ENCODE assay signal across 18 cellular contexts in the genomic region with DNA sequence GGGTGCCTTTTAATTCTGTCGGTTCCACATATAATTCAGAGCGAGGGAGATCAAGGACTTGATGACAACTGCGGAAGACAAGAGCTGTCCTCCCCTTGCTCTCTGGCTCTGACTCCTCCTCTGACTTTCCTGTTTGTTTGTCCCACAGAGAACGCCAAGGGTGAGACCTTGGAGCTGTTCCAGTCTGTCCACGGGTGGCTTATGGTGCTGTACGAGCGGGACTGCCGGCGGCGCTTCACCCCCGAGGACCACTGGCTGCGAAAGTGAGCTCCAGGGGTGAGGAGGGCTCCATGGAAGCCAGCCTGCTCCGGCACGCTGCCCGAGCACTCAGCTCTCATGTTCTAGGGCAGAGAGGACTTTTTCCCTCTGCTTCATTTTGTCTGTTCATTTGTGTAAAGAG. TPM values are rescaled to one million over a fixed set of nuclear protein-coding genes. Genes with fewer than 3 reads are reported as not detected.
A peak's percentile ranks its signal among the peaks of the same experiment; 100 is the strongest.
DNase-seq lines count a peak whose midpoint lies in the region; ATAC-seq, FAIRE-seq and TF ChIP-seq lines count a peak whose summit lies in the region.
"Had no signal": no experiment of that assay in that cellular context is flagged by ENCODE, and none has a peak within 500 bp of the region (broad histone marks: within the 10 kb centered on the region; RNA-seq: fewer than 3 reads in every experiment).

No MANE protein-coding gene starts in this region.

- CTCF ChIA-PET in HepG2 (lab: Yijun Ruan, JAX; ENCODE audit: low intra/inter-chr PET ratio, low total read pairs) = no interaction called here

- no peak for FAIRE-seq in HepG2 (lab: Jason Lieb, UNC)
- no peak for FAIRE-seq in small intestine (lab: Jason Lieb, UNC)
- FAIRE-seq: D721Med had no signal

- TF ChIP-seq CTCF in liver (IDR thresholded peaks at IDR 0.05; ENCODE audit: low read depth, low read length, missing input control) (no peak), HepG2 (CRISPR knock-in tag; IDR thresholded peaks at IDR 0.05) (no peak)

- TF ChIP-seq EP300 in HepG2 (IDR thresholded peaks at IDR 0.05; ENCODE audit: low read depth in 2 of 2, low read length in 2 of 2) = no peak
- no peak for TF ChIP-seq EP300 in HepG2 (CRISPR knock-in tag; IDR thresholded peaks at IDR 0.05; ENCODE audit: borderline replicate concordance)

- intact Hi-C loops in HepG2 (cut with micrococcal nuclease; ENCODE audit: unreplicated experiment) = no loop called here
- intact Hi-C loops in left ventricle myocardium superior (cut with micrococcal nuclease) = no loop called here

- H3K4me3 ChIP-seq in liver (ENCODE audit: low read depth in 1 of 3, low read length in 3 of 3) = no peak overlapping the region
- H3K4me3 ChIP-seq in HepG2 (replicated peaks in 1 of 3; ENCODE audit: insufficient read depth in 1 of 3, low read depth in 2 of 3, low read length in 3 of 3) = no peak overlapping the region
- no peak overlapping the region for H3K4me3 ChIP-seq in small intestine (ENCODE audit: low read depth in 1 of 2, low read length in 2 of 2)
- H3K4me3 ChIP-seq: GM23338 had no signal

- H3K27ac ChIP-seq in liver (ENCODE audit: low read depth in 1 of 2, low read length in 2 of 2) (no peak overlapping the region), HepG2 (ENCODE audit: extremely low read length, insufficient read depth, low read length) (no peak overlapping the region), small intestine (ENCODE audit: low read depth in 1 of 2, low read length in 1 of 2) (no peak overlapping the region)
- H3K27ac ChIP-seq: HL-60 had no signal

- no peaks in the 10 kb centered on the region for H3K9me3 ChIP-seq in liver (ENCODE audit: control insufficient read depth in 4 of 4, low read length in 3 of 4)
- H3K9me3 ChIP-seq in HepG2 (ENCODE audit: low read length) = no peaks in the 10 kb centered on the region
- no peaks in the 10 kb centered on the region for H3K9me3 ChIP-seq in small intestine (ENCODE audit: control insufficient read depth, low read depth)
- H3K9me3 ChIP-seq: SK-N-SH had no signal

- no TSS peak for BruUV-seq in HepG2 (replicated peaks; lab: Mats Ljungman, UMichigan)

- WGBS in liver = 88% methylated on average over 15 of the region's 15 CpGs
- 98% methylated on average over 6 of the region's 15 CpGs for WGBS in HepG2 (ENCODE audit: low lambda C conversion rate)
- 90 to 93% (median 92%) methylated on average over 15 of the region's 15 CpGs for WGBS in small intestine, 3 donors

- in situ Hi-C loops in HepG2 (cut with HindIII; ENCODE audit: extremely low pct_ligation_motif_present, low pct_unique_long_range_greater_than_20kb) = no loop called here

- no peaks in the 10 kb centered on the region for H3K79me2 ChIP-seq in HepG2 (ENCODE audit: insufficient read depth, low read length)

- H3K4me1 ChIP-seq in liver (ENCODE audit: control insufficient read depth in 4 of 4, insufficient read depth in 4 of 4, low read length in 3 of 4) = no peaks in the 10 kb centered on the region
- H3K4me1 ChIP-seq in HepG2 (ENCODE audit: insufficient read depth, low read length) = no peaks in the 10 kb centered on the region
- no peaks in the 10 kb centered on the region for H3K4me1 ChIP-seq in small intestine (ENCODE audit: control insufficient read depth in 2 of 2, insufficient read depth in 1 of 2, low read depth in 1 of 2, low read length in 1 of 2)

- H3K9ac ChIP-seq in liver (ENCODE audit: low read depth in 1 of 2, low read length in 2 of 2) (no peak overlapping the region), HepG2 (ENCODE audit: insufficient read depth, low read depth, low read length) (no peak overlapping the region)
- H3K9ac ChIP-seq: SK-N-SH had no signal

- no peak for TF ChIP-seq POLR2A in HepG2 (IDR thresholded peaks at IDR 0.05; ENCODE audit: insufficient read depth in 1 of 2, low read depth in 2 of 2, low read length in 2 of 2)

- ATAC-seq in HepG2 (no peak), left ventricle myocardium superior (peak; percentile 79)
- ATAC-seq: GM23338, PC-3 had no signal

- no peak overlapping the region for H2AFZ ChIP-seq in HepG2 (ENCODE audit: low read length)
- H2AFZ ChIP-seq: GM23338 had no signal

- H4K20me1 ChIP-seq in HepG2 (ENCODE audit: insufficient read depth, low read length) = no peaks in the 10 kb centered on the region

- TF ChIP-seq RAD21 in liver (IDR thresholded peaks at IDR 0.05) (no peak), HepG2 (CRISPR knock-in tag; IDR thresholded peaks at IDR 0.05) (no peak)

- H3K27me3 ChIP-seq in liver (ENCODE audit: control insufficient read depth in 4 of 4, insufficient read depth in 4 of 4, low read length in 3 of 4) (no peaks in the 10 kb centered on the region), HepG2 (ENCODE audit: control insufficient read depth in 1 of 2, insufficient read depth in 2 of 2, low read length in 2 of 2) (no peaks in the 10 kb centered on the region), small intestine (ENCODE audit: control insufficient read depth in 2 of 2, insufficient read depth in 2 of 2, low read length in 2 of 2) (no peaks in the 10 kb centered on the region)

- no peak overlapping the region for H3K4me2 ChIP-seq in HepG2 (ENCODE audit: low read depth, low read length)
- H3K4me2 ChIP-seq: GM23338, SK-N-SH had no signal

- POLR2A ChIA-PET in HepG2 (lab: Yijun Ruan, JAX) = no interaction called here

- H3K36me3 ChIP-seq in liver (ENCODE audit: control insufficient read depth in 4 of 4, insufficient read depth in 3 of 4, low read depth in 1 of 4, low read length in 3 of 4) (peaks cover 13 to 88% (median 66%) of the 10 kb centered on the region in 4 donors), HepG2 (replicated peaks in 1 of 2; ENCODE audit: control insufficient read depth in 1 of 2, insufficient read depth in 2 of 2, low read length in 2 of 2) (peaks cover 24 to 67% of the 10 kb centered on the region in 2 experiments; a peak in 4 of 5 replicates), small intestine (ENCODE audit: control insufficient read depth in 2 of 2, insufficient read depth in 2 of 2, low read length in 2 of 2) (peaks cover 11 to 20% of the 10 kb centered on the region in 2 donors)

- DNase-seq in HepG2 (ENCODE audit: low spot score) (no peak), NCI-H345 treated with DMSO at 0.1 percent for 48 hours (lab: John Stamatoyannopoulos, UW; ENCODE audit: unreplicated experiment) (peak; percentile 67), left ventricle myocardium superior (peak; percentile 50), small intestine (no peak), NCI-H1092 treated with DMSO at 0.1 percent for 48 hours (lab: John Stamatoyannopoulos, UW) (no peak)
- no peak for DNase-seq in stimulated activated CD4-positive, alpha-beta T cell treated with anti-CD3 and anti-CD28 coated beads, Interleukin-1b, Interleukin-23, amount 100 ng/mL, for 48 hours
- DNase-seq: ACHN; CD4-positive, alpha-beta T cell; GF-D8; KBM-7; NCI-H524; PC-3; SK-N-SH; T-helper 1 cell had no signal

RNA-seq across cellular contexts. Expression of a gene that starts 32.8 kb away (rescaled TPM):
- total RNA-seq in liver = 10 to 100 TPM; 29.1 to 43.4 TPM
- polyA plus RNA-seq in liver = 10 to 100 TPM in 1 of 2 donors, 1 to 10 TPM in 1; 9.3 to 19.1 TPM
- 25.3 and 31.5 TPM in 2 replicates for total RNA-seq in HepG2 (2016; rRNA removed; fragmentation: Illumina TruSeq; extraction: Trizol)
- total RNA-seq in HepG2 (2016; cell fraction: cytosol; rRNA removed; fragmentation: Illumina TruSeq; extraction: Trizol; ENCODE audit: low read depth) = 30.2 and 32.0 TPM in 2 replicates
- 26.5 and 33.2 TPM in 2 replicates for total RNA-seq in HepG2 (2016; cell fraction: insoluble cytoplasmic fraction; rRNA removed; fragmentation: Illumina TruSeq; extraction: Trizol)
- 41.9 and 47.4 TPM in 2 replicates for total RNA-seq in HepG2 (2016; cell fraction: membrane; rRNA removed; fragmentation: Illumina TruSeq; extraction: Trizol)
- total RNA-seq in HepG2 (2016; cell fraction: nucleus; rRNA removed; fragmentation: Illumina TruSeq; extraction: Trizol) = 27.6 and 29.3 TPM in 2 replicates
- 22.7 and 26.0 TPM in 2 replicates for polyA plus RNA-seq in HepG2 (2011; rRNA removed)
- polyA plus RNA-seq in HepG2 (2011; cell fraction: cytosol; rRNA removed) = 14.5 and 17.1 TPM in 2 replicates
- 61.8 and 62.4 TPM in 2 replicates for polyA plus RNA-seq in HepG2 (2011; cell fraction: nucleus; rRNA removed)
- polyA plus RNA-seq in HepG2 (2012) = 11.8 and 14.4 TPM in 2 replicates
- polyA plus RNA-seq in HepG2 (2016; cell fraction: cytosol; fragmentation: Illumina TruSeq; extraction: Trizol; ENCODE audit: low read depth) = 26.4 and 35.0 TPM in 2 replicates
- polyA plus RNA-seq in HepG2 (2016; cell fraction: insoluble cytoplasmic fraction; fragmentation: Illumina TruSeq; extraction: Trizol; ENCODE audit: low read depth) = 22.0 and 25.4 TPM in 2 replicates
- 28.4 and 35.1 TPM in 2 replicates for polyA plus RNA-seq in HepG2 (2016; cell fraction: membrane; fragmentation: Illumina TruSeq; extraction: Trizol; ENCODE audit: low read depth)
- polyA plus RNA-seq in HepG2 (2016; cell fraction: nucleus; fragmentation: Illumina TruSeq; extraction: Trizol; ENCODE audit: insufficient read depth, low read depth) = 28.2 and 30.2 TPM in 2 replicates
- 27.1 and 49.0 TPM in 2 replicates for polyA minus RNA-seq in HepG2 (2011; rRNA and poly(A)+ RNA removed; ENCODE audit: low replicate concordance)
- polyA minus RNA-seq in HepG2 (2011; cell fraction: cytosol; rRNA and poly(A)+ RNA removed) = 13.7 and 15.7 TPM in 2 replicates
- polyA minus RNA-seq in HepG2 (2011; cell fraction: nucleus; rRNA and poly(A)+ RNA removed) = 55.0 and 69.5 TPM in 2 replicates
- 58.1 TPM for total RNA-seq in left ventricle myocardium superior
- polyA plus RNA-seq in small intestine = 10 to 100 TPM; 13.0 to 13.5 (median 13.2) TPM

RNA-seq across cellular contexts. Expression of a gene that starts 33.1 kb away (rescaled TPM):
- total RNA-seq in liver (10 to 100 TPM in 1 of 2 donors, 1 to 10 TPM in 1; 8.4 to 20.1 TPM), HepG2 (2016; rRNA removed; fragmentation: Illumina TruSeq; extraction: Trizol) (6.9 and 12.5 TPM in 2 replicates), left ventricle myocardium superior (29.8 TPM)
- polyA plus RNA-seq in liver (10 to 100 TPM in 1 of 2 donors, 1 to 10 TPM in 1; 4.2 to 11.4 TPM), HepG2 (2011; rRNA removed) (25.4 and 30.2 TPM in 2 replicates), small intestine (10 to 100 TPM; 14.3 to 28.4 (median 17.0) TPM)
- 2.1 and 3.7 TPM in 2 replicates for total RNA-seq in HepG2 (2016; cell fraction: cytosol; rRNA removed; fragmentation: Illumina TruSeq; extraction: Trizol; ENCODE audit: low read depth)
- 6.4 and 9.2 TPM in 2 replicates for total RNA-seq in HepG2 (2016; cell fraction: insoluble cytoplasmic fraction; rRNA removed; fragmentation: Illumina TruSeq; extraction: Trizol)
- total RNA-seq in HepG2 (2016; cell fraction: membrane; rRNA removed; fragmentation: Illumina TruSeq; extraction: Trizol) = 5.5 and 5.7 TPM in 2 replicates
- total RNA-seq in HepG2 (2016; cell fraction: nucleus; rRNA removed; fragmentation: Illumina TruSeq; extraction: Trizol) = 11.5 and 12.2 TPM in 2 replicates
- 21.1 and 22.0 TPM in 2 replicates for polyA plus RNA-seq in HepG2 (2011; cell fraction: cytosol; rRNA removed)
- 28.4 and 32.1 TPM in 2 replicates for polyA plus RNA-seq in HepG2 (2011; cell fraction: nucleus; rRNA removed)
- 11.1 TPM in 2 replicates for polyA plus RNA-seq in HepG2 (2012)
- polyA plus RNA-seq in HepG2 (2016; cell fraction: cytosol; fragmentation: Illumina TruSeq; extraction: Trizol; ENCODE audit: low read depth) = 1.4 and 1.7 TPM in 2 replicates
- 21.4 and 22.8 TPM in 2 replicates for polyA plus RNA-seq in HepG2 (2016; cell fraction: insoluble cytoplasmic fraction; fragmentation: Illumina TruSeq; extraction: Trizol; ENCODE audit: low read depth)
- polyA plus RNA-seq in HepG2 (2016; cell fraction: membrane; fragmentation: Illumina TruSeq; extraction: Trizol; ENCODE audit: low read depth) = 4.0 and 4.6 TPM in 2 replicates
- polyA plus RNA-seq in HepG2 (2016; cell fraction: nucleus; fragmentation: Illumina TruSeq; extraction: Trizol; ENCODE audit: insufficient read depth, low read depth) = 18.0 and 18.6 TPM in 2 replicates
- 96.2 and 112 TPM in 2 replicates for polyA minus RNA-seq in HepG2 (2011; rRNA and poly(A)+ RNA removed; ENCODE audit: low replicate concordance)
- polyA minus RNA-seq in HepG2 (2011; cell fraction: cytosol; rRNA and poly(A)+ RNA removed) = 15.2 and 22.8 TPM in 2 replicates
- 33.0 and 56.2 TPM in 2 replicates for polyA minus RNA-seq in HepG2 (2011; cell fraction: nucleus; rRNA and poly(A)+ RNA removed)

Comparison
In these comparisons a context has a peak if more than half of its experiments do, and no peak if none do; other contexts are left out.
1. DNase-seq: peak in NCI-H345 treated with DMSO at 0.1 percent for 48 hours (single experiment) and left ventricle myocardium superior (single experiment); none in HepG2 (single experiment), small intestine (single experiment), NCI-H1092 treated with DMSO at 0.1 percent for 48 hours (single experiment) and stimulated activated CD4-positive, alpha-beta T cell treated with anti-CD3 and anti-CD28 coated beads, Interleukin-1b, Interleukin-23, amount 100 ng/mL, for 48 hours (single experiment).